2 cellular contexts compared by ENCODE assay signal in genomic region chr12:63917477-63917862, GRCh38.
TF ChIP-seq lines count a peak whose summit lies in the region.

No MANE protein-coding gene starts in this region.

TF ChIP-seq in SK-N-SH, 30 proteins besides CTCF, POLR2A, EP300 and RAD21 (continued from another document):
- TF ChIP-seq USF2 (IDR thresholded peaks at IDR 0.05; ENCODE audit: borderline replicate concordance, low read depth, low read length), result no peak
- no peak for TF ChIP-seq RXRA (IDR thresholded peaks at IDR 0.05; ENCODE audit: borderline replicate concordance, low read depth)
- TF ChIP-seq MAX (IDR thresholded peaks at IDR 0.05; ENCODE audit: low read depth), result no peak
- no peak for TF ChIP-seq FOSL2 (IDR thresholded peaks at IDR 0.05; ENCODE audit: borderline replicate concordance, low read depth)
- TF ChIP-seq TCF12 (IDR thresholded peaks at IDR 0.05), result no peak
- no peak for TF ChIP-seq CHD2 (IDR thresholded peaks at IDR 0.05; ENCODE audit: low read length, partially characterized antibody)
- no peak for TF ChIP-seq SMC3 (IDR thresholded peaks at IDR 0.05; ENCODE audit: low read depth, low read length)
- no peak for TF ChIP-seq SIN3A (IDR thresholded peaks at IDR 0.05; ENCODE audit: borderline replicate concordance, low read depth, low read length)

TF ChIP-seq in SK-N-SH treated with all-trans-retinoic acid at 6 μM for 48 hours, 23 proteins besides CTCF, POLR2A, EP300 and RAD21 (continued from another document):
- TF ChIP-seq ARNTL (CRISPR knock-in tag; IDR thresholded peaks at IDR 0.05; ENCODE audit: borderline replicate concordance, low read depth) (no peak), TSHZ2 (CRISPR knock-in tag; IDR thresholded peaks at IDR 0.05) (no peak), ESRRG (CRISPR knock-in tag; IDR thresholded peaks at IDR 0.05) (no peak)
